In genomic region chr12:100827901-100828520, GRCh38 we compare ENCODE assay signal across 8 cellular contexts. TPM values are rescaled to one million over a fixed set of nuclear protein-coding genes. Genes with fewer than 3 reads are reported as not detected.
DNase-seq lines count a peak whose midpoint lies in the region; ATAC-seq, FAIRE-seq and TF ChIP-seq lines count a peak whose summit lies in the region.

No MANE protein-coding gene starts in this region.

- H3K4me2 ChIP-seq in GM12878 (ENCODE audit: control insufficient read depth, insufficient read depth): no peak overlapping the region
- no peak overlapping the region for H3K4me2 ChIP-seq in mesenchymal stem cell (ENCODE audit: low read length, poor library complexity, severe bottlenecking)

- WGBS in GM12878 (ENCODE audit: insufficient coverage, insufficient replicate concordance, low lambda C conversion rate, missing lambda C conversion rate): 23% methylated on average over 4 of the region's 4 CpGs
- WGBS in mesenchymal stem cell: 100% methylated on average over 2 of the region's 4 CpGs

- H2BK120ac ChIP-seq in mesenchymal stem cell (ENCODE audit: low read depth, low read length): no peak overlapping the region

- H2AFZ ChIP-seq in GM12878 (ENCODE audit: control insufficient read depth, low read depth, low read length) (no peak overlapping the region), mesenchymal stem cell (ENCODE audit: low read depth, low read length) (no peak overlapping the region)

- no peak overlapping the region for H3K27ac Mint-ChIP-seq in stimulated activated naive CD8-positive, alpha-beta T cell treated with anti-CD3 and anti-CD28 coated beads, Interleukin-15, amount 100 ng/mL, for 72 hours

- H4K91ac ChIP-seq in mesenchymal stem cell (ENCODE audit: low read length): no peak overlapping the region

- H3K27ac ChIP-seq in GM12878 (ENCODE audit: control insufficient read depth, insufficient read depth) (no peak overlapping the region), mesenchymal stem cell (ENCODE audit: low read length, poor library complexity, severe bottlenecking) (no peak overlapping the region)

- no peaks in the 10 kb centered on the region for H3K79me1 ChIP-seq in mesenchymal stem cell (replicated peaks; ENCODE audit: low read length, poor library complexity, severe bottlenecking)

- SMC1A ChIA-PET in GM12878 (lab: Charles Lee; ENCODE audit: uncharacterized antibody, unreplicated experiment): interaction anchor here (1.0 to 1.5 kb wide), 2 partner anchors 44 to 494 kb away, joined by 4 to 7 read pairs; no protein-coding TSS in a partner anchor

- no peak overlapping the region for H3K23ac ChIP-seq in mesenchymal stem cell (ENCODE audit: low read length in 2 of 2)

- H3K4me1 ChIP-seq in BE2C (no peaks in the 10 kb centered on the region), GM12878 (ENCODE audit: control insufficient read depth, insufficient read depth, low read length) (no peaks in the 10 kb centered on the region), mesenchymal stem cell (ENCODE audit: control insufficient read depth, insufficient read depth, low read depth, low read length) (no peaks in the 10 kb centered on the region)

- no peak for TF ChIP-seq EP300 in GM12878 (IDR thresholded peaks at IDR 0.05; ENCODE audit: borderline replicate concordance in 1 of 2, control insufficient read depth in 1 of 2, low read depth in 2 of 2, low read length in 2 of 2)

- POLR2A ChIA-PET in GM12878 (lab: Charles Lee): no interaction called here

- ATAC-seq in GM19351 (IDR thresholded peaks at IDR 0.05; ENCODE audit: unreplicated experiment): peak; percentile 82
- ATAC-seq in GM12878: peak; percentile 63
- ATAC-seq in activated CD4-positive, CD25-positive, alpha-beta regulatory T cell treated with anti-CD3 and anti-CD28 coated beads, Interleukin-2, amount 50 U/mL, for 24 hours: no peak
- ATAC-seq in stimulated activated naive CD8-positive, alpha-beta T cell treated with anti-CD3 and anti-CD28 coated beads, Interleukin-15, amount 100 ng/mL, for 72 hours: no peak

- no peak overlapping the region for H3K14ac ChIP-seq in mesenchymal stem cell (ENCODE audit: low read length in 2 of 2)

- DNase-seq in BE2C (peak; percentile 21), NCI-H1694 treated with DMSO at 0.1 percent for 48 hours (lab: John Stamatoyannopoulos, UW) (peak; percentile 51), GM12878 (ENCODE audit: low read depth, low spot score) (no peak), mesenchymal stem cell (peak; percentile 49)
- no peak for DNase-seq in stimulated activated naive CD8-positive, alpha-beta T cell treated with anti-CD3 and anti-CD28 coated beads, Interleukin-15, amount 100 ng/mL, for 72 hours
- DNase-seq in stimulated activated CD4-positive, alpha-beta T cell treated with anti-CD3 and anti-CD28 coated beads, Interleukin-1b, Interleukin-23, amount 100 ng/mL, for 48 hours: no peak

- no peak for TF ChIP-seq POLR2A in GM12878 (IDR thresholded peaks at IDR 0.05; ENCODE audit: low read depth, low read length)

- intact Hi-C loops in GM12878 (cut with micrococcal nuclease; ENCODE audit: unreplicated experiment): loop anchor here (1.0 to 5.0 kb wide), 3 partner anchors 159 to 495 kb away; no protein-coding TSS in a partner anchor

- no peaks in the 10 kb centered on the region for H4K20me1 ChIP-seq in GM12878 (ENCODE audit: control insufficient read depth, insufficient read depth)

- H4K8ac ChIP-seq in mesenchymal stem cell (ENCODE audit: low read length): no peak overlapping the region

- no peaks in the 10 kb centered on the region for H3K4me1 Mint-ChIP-seq in stimulated activated naive CD8-positive, alpha-beta T cell treated with anti-CD3 and anti-CD28 coated beads, Interleukin-15, amount 100 ng/mL, for 72 hours

- in situ Hi-C loops in GM12878 (cut with MboI): loop anchor here (5.0 kb wide), 1 partner anchor 494 kb away; no protein-coding TSS in a partner anchor

- no peak overlapping the region for H2BK5ac ChIP-seq in mesenchymal stem cell (ENCODE audit: low read depth, low read length, poor library complexity, severe bottlenecking)

- H2BK15ac ChIP-seq in mesenchymal stem cell (ENCODE audit: low read depth, poor library complexity, severe bottlenecking): no peak overlapping the region

- H3K36me3 ChIP-seq in BE2C (no peaks in the 10 kb centered on the region), GM12878 (ENCODE audit: control insufficient read depth in 2 of 2, insufficient read depth in 2 of 2, low read length in 1 of 2) (no peaks in the 10 kb centered on the region), mesenchymal stem cell (ENCODE audit: control insufficient read depth in 1 of 2, insufficient read depth in 2 of 2, low read depth in 1 of 2, low read length in 2 of 2) (no peaks in the 10 kb centered on the region)

- H3K9me3 Mint-ChIP-seq in stimulated activated naive CD8-positive, alpha-beta T cell treated with anti-CD3 and anti-CD28 coated beads, Interleukin-15, amount 100 ng/mL, for 72 hours: peaks cover 0 to 9% of the 10 kb centered on the region in 2 donors

- no peak overlapping the region for H2BK12ac ChIP-seq in mesenchymal stem cell (ENCODE audit: low read length in 2 of 2)

- H3K4me3 ChIP-seq in BE2C (ENCODE audit: low read depth, low read length) (no peak overlapping the region), GM12878 (no peak overlapping the region), mesenchymal stem cell (ENCODE audit: insufficient read depth in 1 of 2, low read depth in 1 of 2, low read length in 2 of 2) (no peak overlapping the region)

- CTCF ChIA-PET in GM12878 (lab: Yijun Ruan, JAX): interaction anchor here (1.0 to 3.7 kb wide), 9 partner anchors 10 to 495 kb away, joined by 3 to 23 read pairs (median 3); no protein-coding TSS in a partner anchor

- no peaks in the 10 kb centered on the region for H3K27me3 Mint-ChIP-seq in stimulated activated naive CD8-positive, alpha-beta T cell treated with anti-CD3 and anti-CD28 coated beads, Interleukin-15, amount 100 ng/mL, for 72 hours

- peak; percentile 85 for TF ChIP-seq RAD21 in GM12878 (IDR thresholded peaks at IDR 0.05; ENCODE audit: insufficient read depth, low read depth, low read length)

- H3K18ac ChIP-seq in mesenchymal stem cell (ENCODE audit: low read depth in 1 of 2, low read length in 2 of 2): no peak overlapping the region

- no peaks in the 10 kb centered on the region for H3K79me2 ChIP-seq in GM12878 (ENCODE audit: control insufficient read depth, insufficient read depth, low read length)

- FAIRE-seq in GM12878 (lab: Jason Lieb, UNC): no peak

- H2AK5ac ChIP-seq in mesenchymal stem cell (ENCODE audit: low read length, severe bottlenecking): no peak overlapping the region

- no TSS peak for BruUV-seq in GM12878 (replicated peaks; lab: Mats Ljungman, UMichigan)

- peak; percentile 77 for TF ChIP-seq CTCF in BE2C (IDR thresholded peaks at IDR 0.05; ENCODE audit: low read depth, low read length)
- TF ChIP-seq CTCF in GM12878 (IDR thresholded peaks at IDR 0.05 in 2 of 3, conservative IDR thresholded peaks at IDR 0.05 in 1 of 3; ENCODE audit: control insufficient read depth in 2 of 3, extremely low read depth in 1 of 3, insufficient read depth in 1 of 3, low read depth in 3 of 3, low read length in 3 of 3): peak; percentile 64 to 78 (median 74)

- H3K9me3 ChIP-seq in BE2C (no peaks in the 10 kb centered on the region), GM12878 (replicated peaks; ENCODE audit: control insufficient read depth, insufficient read depth, low read length) (no peaks in the 10 kb centered on the region), mesenchymal stem cell (ENCODE audit: control insufficient read depth, low read length) (no peaks in the 10 kb centered on the region)

- H3K4ac ChIP-seq in mesenchymal stem cell (ENCODE audit: low read depth in 1 of 2, low read length in 2 of 2): no peak overlapping the region

- H3K27me3 ChIP-seq in BE2C (no peaks in the 10 kb centered on the region), GM12878 (replicated peaks in 1 of 2; ENCODE audit: control insufficient read depth in 2 of 2, insufficient read depth in 2 of 2, low read length in 1 of 2) (no peaks in the 10 kb centered on the region), mesenchymal stem cell (ENCODE audit: control insufficient read depth in 1 of 2, insufficient read depth in 1 of 2, low read length in 2 of 2) (peaks cover 0 to 4% of the 10 kb centered on the region in 2 experiments)

- H3K9ac ChIP-seq in GM12878 (ENCODE audit: control insufficient read depth, insufficient read depth, low read length): no peak overlapping the region
- H3K9ac ChIP-seq in mesenchymal stem cell (ENCODE audit: low read length): no peak overlapping the region

- H3K4me3 Mint-ChIP-seq in stimulated activated naive CD8-positive, alpha-beta T cell treated with anti-CD3 and anti-CD28 coated beads, Interleukin-15, amount 100 ng/mL, for 72 hours: no peak overlapping the region

- RAD21 ChIA-PET in GM12878 (lab: Charles Lee; ENCODE audit: unreplicated experiment): interaction anchor here (1.5 kb wide), 1 partner anchor 496 kb away, joined by 7 read pairs; no protein-coding TSS in a partner anchor

TF ChIP-seq in GM12878, 131 proteins besides CTCF, POLR2A, EP300 and RAD21:
- no peak for TF ChIP-seq SMARCA5 (IDR thresholded peaks at IDR 0.05)
- TF ChIP-seq ATF7 (IDR thresholded peaks at IDR 0.05; ENCODE audit: low read depth): no peak
- no peak for TF ChIP-seq IRF4 (IDR thresholded peaks at IDR 0.05; ENCODE audit: low read depth, low read length)
- TF ChIP-seq SREBF2 (IDR thresholded peaks at IDR 0.05; ENCODE audit: low read length): no peak
- peak; percentile 51; the same call in 1 of the 2 replicates for TF ChIP-seq SMC3 (IDR thresholded peaks at IDR 0.05; ENCODE audit: borderline replicate concordance, low read length)
- TF ChIP-seq NFXL1 (IDR thresholded peaks at IDR 0.05; ENCODE audit: borderline replicate concordance): no peak
TF ChIP-seq in GM12878: peak in this region for 1.

RNA-seq across cellular contexts. Expression of gene ANO4, which starts 33.4 kb away (rescaled TPM):
- polyA plus RNA-seq in BE2C (2012; ENCODE audit: insufficient read depth, insufficient read length, low read depth): 18.0 TPM
- not detected in 2 replicates for total RNA-seq in GM12878 (2013; cell fraction: nucleolus; rRNA removed)
- total RNA-seq in GM12878 (2014; rRNA removed): not detected in 2 replicates
- not detected in 2 replicates for total RNA-seq in GM12878 (2014; rRNA removed; fragmentation: Illumina TruSeq; extraction: Trizol)
- not detected in 2 replicates for total RNA-seq in GM12878 (2021)
- not detected for polyA plus RNA-seq in GM12878 (2011; ENCODE audit: low read depth)
- polyA plus RNA-seq in GM12878 (2011; rRNA removed): not detected in 2 replicates
- not detected in 2 replicates for polyA plus RNA-seq in GM12878 (2011; cell fraction: cytosol; rRNA removed)
- not detected in 2 replicates for polyA plus RNA-seq in GM12878 (2011; cell fraction: nucleus; rRNA removed)
- not detected in 2 replicates for polyA plus RNA-seq in GM12878 (2012)
- polyA plus RNA-seq in GM12878 (2014; fragmentation: Illumina TruSeq; extraction: Trizol): not detected in 2 replicates
- polyA plus RNA-seq in GM12878 (2014; fragmentation: Nextera tagmentation; extraction: Ambion mirVana): not detected
- not detected in 2 replicates for polyA plus RNA-seq in GM12878 (2014; rRNA removed)
- not detected for polyA plus RNA-seq in GM12878 (2016; fragmentation: Nextera tagmentation; extraction: Ambion mirVana)
- polyA minus RNA-seq in GM12878 (2011; rRNA and poly(A)+ RNA removed): not detected in 2 replicates
- not detected in 2 replicates for polyA minus RNA-seq in GM12878 (2011; cell fraction: cytosol; rRNA and poly(A)+ RNA removed)
- polyA minus RNA-seq in GM12878 (2011; cell fraction: nucleus; rRNA and poly(A)+ RNA removed): not detected in 2 replicates
- 22.1 TPM for polyA plus RNA-seq in mesenchymal stem cell (2013, experiment 1 of 2)
- polyA plus RNA-seq in mesenchymal stem cell (2013, experiment 2 of 2): 23.1 TPM

Comparison
In these comparisons a context has a peak if more than half of its experiments do, and no peak if none do; other contexts are left out.
1. DNase-seq: peak in BE2C (single experiment), NCI-H1694 treated with DMSO at 0.1 percent for 48 hours (single experiment) and mesenchymal stem cell (single experiment); none in GM12878 (single experiment), stimulated activated naive CD8-positive, alpha-beta T cell treated with anti-CD3 and anti-CD28 coated beads, Interleukin-15, amount 100 ng/mL, for 72 hours (0 of 2) and stimulated activated CD4-positive, alpha-beta T cell treated with anti-CD3 and anti-CD28 coated beads, Interleukin-1b, Interleukin-23, amount 100 ng/mL, for 48 hours (single experiment).
2. ATAC-seq: peak in GM19351 (single experiment) and GM12878 (single experiment); none in activated CD4-positive, CD25-positive, alpha-beta regulatory T cell treated with anti-CD3 and anti-CD28 coated beads, Interleukin-2, amount 50 U/mL, for 24 hours (0 of 2) and stimulated activated naive CD8-positive, alpha-beta T cell treated with anti-CD3 and anti-CD28 coated beads, Interleukin-15, amount 100 ng/mL, for 72 hours (single experiment).